ENCODE assay signal across 7 cellular contexts in the genomic region with DNA sequence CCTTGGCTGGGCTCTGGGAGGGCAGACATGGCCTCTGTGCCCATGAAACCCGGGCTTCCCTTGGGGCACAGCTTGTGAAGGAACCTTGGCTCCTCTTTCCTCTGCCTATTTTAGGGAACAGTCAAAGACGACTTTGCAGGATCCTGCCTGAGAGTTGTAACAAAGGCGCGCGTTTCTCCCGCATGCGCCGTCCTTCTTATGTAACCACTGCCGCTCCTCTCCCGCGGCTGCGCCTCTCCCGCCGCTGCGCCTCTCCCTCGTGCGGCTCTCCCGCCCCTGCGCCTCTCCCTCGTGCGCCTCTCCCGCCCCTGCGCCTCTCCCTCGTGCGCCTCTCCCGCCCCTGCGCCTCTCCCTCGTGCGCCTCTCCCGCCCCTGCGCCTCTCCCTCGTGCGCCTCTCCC. TPM values are rescaled to one million over a fixed set of nuclear protein-coding genes. Genes with fewer than 3 reads are reported as not detected.
DNase-seq lines count a peak whose midpoint lies in the region; TF ChIP-seq lines count a peak whose summit lies in the region.
"Not testable (repeated sequence)": the region's sequence is repeated elsewhere in the genome, so short reads cannot be mapped to it uniquely, and the experiment has no call there.

No MANE protein-coding gene starts in this region.

- intact Hi-C loops in esophagus squamous epithelium (cut with DNase I); ovary (cut with DNase I): not testable (repeated sequence)

- H3K36me3 ChIP-seq in esophagus squamous epithelium; muscle layer of colon (ENCODE audit: insufficient read depth, low read length); ovary; tibial nerve: not testable (repeated sequence)

- not testable (repeated sequence) for H3K4me3 ChIP-seq in esophagus squamous epithelium; muscle layer of colon (ENCODE audit: low read depth in 1 of 2, low read length in 2 of 2); ovary; skin epidermis; tibial nerve

- H3K4me1 ChIP-seq in esophagus squamous epithelium (peaks cover 13 to 50% (median 14%) of the 10 kb centered on the region in 3 donors), muscle layer of colon (ENCODE audit: insufficient read depth, low read length) (peaks cover 20% of the 10 kb centered on the region), ovary (ENCODE audit: insufficient read depth) (peaks cover 11% of the 10 kb centered on the region), tibial nerve (peaks cover 0 to 30% (median 19%) of the 10 kb centered on the region in 4 donors)

- peaks cover 0 to 30% (median 0%) of the 10 kb centered on the region in 4 donors for H3K27me3 ChIP-seq in esophagus squamous epithelium
- not testable (repeated sequence) for H3K27me3 ChIP-seq in muscle layer of colon (ENCODE audit: control insufficient read depth in 1 of 2, insufficient read depth in 2 of 2, low read length in 2 of 2); ovary; tibial nerve

- not testable (repeated sequence) for H3K9me3 Mint-ChIP-seq in HFFc6

- TF ChIP-seq POLR2A in esophagus squamous epithelium (IDR thresholded peaks at IDR 0.05); ovary (IDR thresholded peaks at IDR 0.05); tibial nerve (IDR thresholded peaks at IDR 0.05): not testable (repeated sequence)

- not testable (repeated sequence) for DNase-seq in HFFc6; esophagus squamous epithelium (lab: John Stamatoyannopoulos, UW); ovary; tibial nerve (ENCODE audit: low spot score in 2 of 2)

- H3K27ac Mint-ChIP-seq in HFFc6, result peak overlapping the region; percentile 2; the same call in 1 of the 2 replicates

- TF ChIP-seq EP300 in ovary (IDR thresholded peaks at IDR 0.05); tibial nerve (IDR thresholded peaks at IDR 0.05): not testable (repeated sequence)

- H3K9ac ChIP-seq in muscle layer of colon (ENCODE audit: low read length), result not testable (repeated sequence)

- not testable (repeated sequence) for H3K36me3 Mint-ChIP-seq in HFFc6 (ENCODE audit: low read depth)

- H3K27ac ChIP-seq in angular gyrus (ENCODE audit: low read depth, low read length) (peak overlapping the region; percentile 19), esophagus squamous epithelium (peak overlapping the region in 3 of 4 donors; percentile 60 to 79 (median 78)), muscle layer of colon (ENCODE audit: low read depth, low read length) (peak overlapping the region; percentile 56), ovary (peak overlapping the region; percentile 48 to 52), skin epidermis (peak overlapping the region in 11 of 21 experiments; percentile 21 to 86 (median 58)), tibial nerve (peak overlapping the region; percentile 73 to 89 (median 77))

- not testable (repeated sequence) for H3K9me3 ChIP-seq in esophagus squamous epithelium; muscle layer of colon (ENCODE audit: low read length); ovary; tibial nerve

- not testable (repeated sequence) for H3K4me3 Mint-ChIP-seq in HFFc6

- not testable (repeated sequence) for H3K27me3 Mint-ChIP-seq in HFFc6 (ENCODE audit: insufficient read depth)

- 85 to 97% methylated on average over 20 to 29 of the region's 33 CpGs for WGBS in esophagus squamous epithelium, 2 donors
- WGBS in ovary, 3 donors, result 91 to 94% (median 93%) methylated on average over 31 to 33 of the region's 33 CpGs
- WGBS in tibial nerve, 2 donors, result 90 to 95% methylated on average over 33 of the region's 33 CpGs

- TF ChIP-seq CTCF in HFFc6 (IDR thresholded peaks at IDR 0.05); esophagus squamous epithelium (IDR thresholded peaks at IDR 0.05); ovary (IDR thresholded peaks at IDR 0.05); tibial nerve (IDR thresholded peaks at IDR 0.05): not testable (repeated sequence)

- H3K4me1 Mint-ChIP-seq in HFFc6 (ENCODE audit: low read depth), result not testable (repeated sequence)

RNA-seq across cellular contexts. Expression of a gene that starts 59.8 kb away (rescaled TPM):
- 1 to 10 TPM; 5.3 to 8.9 (median 6.9) TPM for total RNA-seq in HFFc6 (2021; fragmentation: NEBNext Ultra II Directional; extraction: Animal tissue kit (Norgen Biotek cat#: 25700))
- total RNA-seq in esophagus squamous epithelium, result 10 to 100 TPM in 1 of 4 donors, 1 to 10 TPM in 3; 6.7 to 10.8 (median 7.0) TPM
- total RNA-seq in ovary, result 10 to 100 TPM; 15.6 to 24.2 (median 17.8) TPM
- polyA plus RNA-seq in ovary, result 1 to 10 TPM; 1.7 to 8.6 TPM
- total RNA-seq in tibial nerve, result 10 to 100 TPM in 3 of 4 donors, 1 to 10 TPM in 1; 8.7 to 21.9 (median 16.1) TPM

Comparison
In these comparisons a context has a peak if more than half of its experiments do, and no peak if none do; other contexts are left out.
1. H3K27ac ChIP-seq: peak in every context shown above with its lines; median percentile 78 in esophagus squamous epithelium; 77 in tibial nerve; 58 in skin epidermis; 56 in muscle layer of colon; 50 in ovary; 19 in angular gyrus.